In the genomic region with DNA sequence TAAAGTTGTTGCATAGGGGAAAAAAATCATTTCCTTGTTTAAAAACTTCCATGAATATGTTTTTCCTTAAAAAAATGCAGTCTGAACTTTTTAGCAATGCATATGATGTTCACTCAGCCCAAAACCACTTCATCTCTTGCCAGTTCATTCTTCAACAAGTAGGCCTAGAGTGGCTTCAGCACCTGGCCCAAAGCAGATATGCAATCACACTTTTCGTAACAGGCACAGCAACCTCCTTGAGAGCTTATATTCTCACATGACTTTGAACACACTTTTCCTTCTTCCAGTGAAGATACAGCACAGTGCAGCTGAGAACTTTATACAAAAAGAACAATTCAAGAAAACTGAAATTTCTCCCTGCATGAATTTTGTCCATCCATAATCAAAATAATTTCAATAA, we compare ENCODE assay signal across 24 cellular contexts.
"Had no signal": no experiment of that assay in that cellular context is flagged by ENCODE, and none has a peak within 500 bp of the region (broad histone marks: within the 10 kb centered on the region; RNA-seq: fewer than 3 reads in every experiment).

No MANE protein-coding gene starts in this region.

- H3K4me3 ChIP-seq: coronary artery, dorsolateral prefrontal cortex, esophagus muscularis mucosa, gastroesophageal sphincter, heart left ventricle, hepatocyte, lower lobe of right lung, mucosa of descending colon had no signal

- H3K36me3 ChIP-seq: esophagus muscularis mucosa, gastroesophageal sphincter, heart left ventricle, lower lobe of right lung had no signal

- H3K27me3 Mint-ChIP-seq: naive B cell had no signal

- H3K4me3 Mint-ChIP-seq: immature natural killer cell, mesothelial cell of epicardium, naive B cell had no signal

- H3K9me3 ChIP-seq: esophagus muscularis mucosa, gastroesophageal sphincter, heart left ventricle, lower lobe of right lung, mucosa of descending colon had no signal

- FAIRE-seq: colon, endothelial cell of umbilical vein had no signal

- H3K4me1 ChIP-seq: gastroesophageal sphincter, heart left ventricle, lower lobe of right lung had no signal

- H3K4me1 Mint-ChIP-seq: immature natural killer cell, mesothelial cell of epicardium, naive B cell had no signal

- H3K27me3 ChIP-seq: dorsolateral prefrontal cortex, esophagus muscularis mucosa, gastroesophageal sphincter, heart left ventricle, hepatocyte had no signal

- H3K36me3 Mint-ChIP-seq: immature natural killer cell, mesothelial cell of epicardium, naive B cell had no signal

- H3K27ac Mint-ChIP-seq: immature natural killer cell, mesothelial cell of epicardium, naive B cell had no signal

- DNase-seq: dermis blood vessel endothelial cell; dorsolateral prefrontal cortex; effector CD4-positive, alpha-beta T cell; effector memory CD4-positive, alpha-beta T cell; foreskin keratinocyte; heart left ventricle; hypothalamus; immature natural killer cell; islet precursor cell; kidney; kidney glomerular epithelial cell; left colon; left ventricle myocardium superior; lower lobe of right lung; mesenchymal stem cell; mucosa of descending colon; naive B cell had no signal

- H3K27ac ChIP-seq: coronary artery, dorsolateral prefrontal cortex, esophagus muscularis mucosa, foreskin keratinocyte, gastroesophageal sphincter, heart left ventricle, hepatocyte, lower lobe of right lung had no signal
